8 cellular contexts compared by ENCODE assay signal in the genomic region with DNA sequence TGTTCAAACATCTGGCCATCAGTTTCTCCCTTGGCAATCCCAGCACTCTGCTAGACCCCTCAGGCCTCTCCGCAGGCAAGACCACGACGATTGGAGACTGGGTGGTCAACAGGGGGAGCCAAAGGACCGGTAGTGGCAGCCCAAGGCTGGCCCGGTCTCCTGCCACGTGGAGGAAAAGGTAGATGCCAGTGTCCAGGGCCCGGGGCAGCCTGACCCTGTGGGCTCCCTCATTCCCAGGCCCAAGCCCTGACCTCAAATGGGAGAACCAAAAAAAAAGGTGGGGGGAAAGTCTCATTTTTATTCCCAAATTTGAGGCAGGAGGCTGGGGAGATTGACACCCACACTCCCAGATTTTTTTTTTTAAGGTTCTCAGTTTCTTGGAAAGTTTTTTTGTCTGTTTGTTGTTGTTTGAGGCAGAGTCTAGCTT. TPM values are rescaled to one million over a fixed set of nuclear protein-coding genes. Genes with fewer than 3 reads are reported as not detected.
A peak's percentile ranks its signal among the peaks of the same experiment; 100 is the strongest.
DNase-seq lines count a peak whose midpoint lies in the region; ATAC-seq, FAIRE-seq and TF ChIP-seq lines count a peak whose summit lies in the region.

No MANE protein-coding gene starts in this region.

- H3K9ac ChIP-seq in keratinocyte (ENCODE audit: control insufficient read depth, extremely low read depth, insufficient read depth, low read length): peak overlapping the region; percentile 43

- H3K4me2 ChIP-seq in keratinocyte (ENCODE audit: control insufficient read depth, extremely low read depth, insufficient read depth, low read depth, low read length): no peak overlapping the region

- H2AFZ ChIP-seq in keratinocyte (ENCODE audit: control insufficient read depth, low read length): peak overlapping the region; percentile 42

- peaks cover 41% of the 10 kb centered on the region for H3K4me1 ChIP-seq in keratinocyte (ENCODE audit: control insufficient read depth, extremely low read depth, insufficient read depth, low read length)

- no peaks in the 10 kb centered on the region for H3K36me3 ChIP-seq in keratinocyte (ENCODE audit: control insufficient read depth in 2 of 2, extremely low read depth in 1 of 2, insufficient read depth in 2 of 2, low read length in 2 of 2)

- dilution Hi-C loops in keratinocyte (cut with MboI; ENCODE audit: extremely low pct_ligation_motif_present, low sequenced_read_pairs): no loop called here

- peak; percentile 5 for FAIRE-seq in keratinocyte (lab: Jason Lieb, UNC)

- no peaks in the 10 kb centered on the region for H4K20me1 ChIP-seq in keratinocyte (ENCODE audit: control insufficient read depth, extremely low read depth, insufficient read depth, low read length)

- in situ Hi-C loops in T47D (cut with HindIII; ENCODE audit: low pct_unique_long_range_greater_than_20kb, low sequenced_read_pairs): no loop called here

- peak; percentile 98 for TF ChIP-seq CTCF in AG09309 (IDR thresholded peaks at IDR 0.05; ENCODE audit: control insufficient read depth, insufficient read depth, low read depth, low read length, missing control alignments)
- peak; percentile 89 for TF ChIP-seq CTCF in WI38 (IDR thresholded peaks at IDR 0.05; ENCODE audit: low read depth, low read length)
- peak; percentile 87 to 95 (median 94) for TF ChIP-seq CTCF in keratinocyte (optimal IDR thresholded peaks at IDR 0.05 in 1 of 3, IDR thresholded peaks at IDR 0.05 in 1 of 3, conservative IDR thresholded peaks at IDR 0.05 in 1 of 3; ENCODE audit: extremely low read depth in 1 of 3, insufficient read depth in 2 of 3, low read length in 3 of 3)

- no peaks in the 10 kb centered on the region for H3K9me3 ChIP-seq in keratinocyte (ENCODE audit: control insufficient read depth, low read depth, low read length)

- H3K9me1 ChIP-seq in keratinocyte (ENCODE audit: control insufficient read depth, extremely low read depth, insufficient read depth, low read length): no peaks in the 10 kb centered on the region

- no peak for DNase-seq in AG09309 (ENCODE audit: low read depth)
- peak; percentile 78 for DNase-seq in NCI-H2196 (lab: John Stamatoyannopoulos, UW; ENCODE audit: unreplicated experiment)
- DNase-seq in T47D (ENCODE audit: low read depth in 1 of 2, low spot score in 1 of 2): peak; percentile 74 to 88
- no peak for DNase-seq in keratinocyte (ENCODE audit: low read depth, low spot score)
- peak; percentile 82 to 89 for DNase-seq in stimulated activated CD4-positive, alpha-beta T cell treated with anti-CD3 and anti-CD28 coated beads, Interleukin-2, amount 100 ng/mL, for 24 hours

- H3K4me3 ChIP-seq in AG09309 (ENCODE audit: control insufficient read depth, low read depth, low read length): no peak overlapping the region
- H3K4me3 ChIP-seq in WI38 (ENCODE audit: low read depth, low read length): no peak overlapping the region
- no peak overlapping the region for H3K4me3 ChIP-seq in keratinocyte (ENCODE audit: control insufficient read depth in 2 of 3, extremely low read depth in 1 of 3, insufficient read depth in 2 of 3, low read depth in 1 of 3, low read length in 3 of 3)

- ATAC-seq in GM19351 (IDR thresholded peaks at IDR 0.05; ENCODE audit: unreplicated experiment) (peak; percentile 59), HG02884 (IDR thresholded peaks at IDR 0.05; ENCODE audit: unreplicated experiment) (no peak)

- no peaks in the 10 kb centered on the region for H3K27me3 ChIP-seq in keratinocyte (ENCODE audit: control insufficient read depth, extremely low read depth, insufficient read depth, low read length)

- H3K27ac ChIP-seq in keratinocyte (ENCODE audit: control insufficient read depth, insufficient read depth, low read length): peak overlapping the region; percentile 34

- no peaks in the 10 kb centered on the region for H3K79me2 ChIP-seq in keratinocyte (ENCODE audit: control insufficient read depth, insufficient read depth, low read length)

RNA-seq across cellular contexts. Expression of a gene that starts 24.8 kb away (rescaled TPM):
- polyA plus RNA-seq in keratinocyte: 1,608 to 5,801 TPM (median 2,598 TPM) in 3 replicates
- 9,460 TPM for polyA plus RNA-seq in keratinocyte (2011; ENCODE audit: low read depth)
- 2,886 and 4,097 TPM in 2 replicates for polyA plus RNA-seq in keratinocyte (2011; cell fraction: cytosol; rRNA removed)
- 986 and 1,204 TPM in 2 replicates for polyA plus RNA-seq in keratinocyte (2011; cell fraction: nucleus; rRNA removed)
- polyA plus RNA-seq in keratinocyte (2012; ENCODE audit: low replicate concordance): 5,777 and 7,954 TPM in 2 replicates
- polyA minus RNA-seq in keratinocyte: 688 to 4,480 TPM (median 1,878 TPM) in 3 replicates
- 8,278 TPM for polyA minus RNA-seq in keratinocyte (2011; cell fraction: cytosol; rRNA and poly(A)+ RNA removed)
- polyA minus RNA-seq in keratinocyte (2011; cell fraction: nucleus; rRNA and poly(A)+ RNA removed): 423 and 447 TPM in 2 replicates

RNA-seq across cellular contexts. Expression of a gene that starts 29.7 kb away (rescaled TPM):
- polyA plus RNA-seq in keratinocyte: 0.20 to 0.76 TPM (median 0.24 TPM) in 3 replicates
- polyA plus RNA-seq in keratinocyte (2011; ENCODE audit: low read depth): not detected
- 0.22 and 0.74 TPM in 2 replicates for polyA plus RNA-seq in keratinocyte (2011; cell fraction: cytosol; rRNA removed)
- not detected in 2 replicates for polyA plus RNA-seq in keratinocyte (2011; cell fraction: nucleus; rRNA removed)
- polyA plus RNA-seq in keratinocyte (2012; ENCODE audit: low replicate concordance): 0.57 and 1.0 TPM in 2 replicates
- polyA minus RNA-seq in keratinocyte: not detected in 3 replicates
- not detected for polyA minus RNA-seq in keratinocyte (2011; cell fraction: cytosol; rRNA and poly(A)+ RNA removed)
- polyA minus RNA-seq in keratinocyte (2011; cell fraction: nucleus; rRNA and poly(A)+ RNA removed): not detected in 2 replicates

RNA-seq across cellular contexts. Expression of a gene that starts 34.6 kb away (rescaled TPM):
- polyA plus RNA-seq in keratinocyte: 21.4 to 40.2 TPM (median 26.7 TPM) in 3 replicates
- 10.6 TPM for polyA plus RNA-seq in keratinocyte (2011; ENCODE audit: low read depth)
- 34.4 and 39.6 TPM in 2 replicates for polyA plus RNA-seq in keratinocyte (2011; cell fraction: cytosol; rRNA removed)
- 24.4 and 25.2 TPM in 2 replicates for polyA plus RNA-seq in keratinocyte (2011; cell fraction: nucleus; rRNA removed)
- polyA plus RNA-seq in keratinocyte (2012; ENCODE audit: low replicate concordance): 26.4 and 34.9 TPM in 2 replicates
- 6.5 to 13.9 TPM (median 6.6 TPM) in 3 replicates for polyA minus RNA-seq in keratinocyte
- 12.3 TPM for polyA minus RNA-seq in keratinocyte (2011; cell fraction: cytosol; rRNA and poly(A)+ RNA removed)
- polyA minus RNA-seq in keratinocyte (2011; cell fraction: nucleus; rRNA and poly(A)+ RNA removed): 4.0 and 9.2 TPM in 2 replicates

RNA-seq across cellular contexts. Expression of a gene that starts 38.1 kb away (rescaled TPM):
- polyA plus RNA-seq in keratinocyte: 12.6 to 24.0 TPM (median 15.1 TPM) in 3 replicates
- polyA plus RNA-seq in keratinocyte (2011; ENCODE audit: low read depth): 1.9 TPM
- polyA plus RNA-seq in keratinocyte (2011; cell fraction: cytosol; rRNA removed): 10.1 and 13.0 TPM in 2 replicates
- polyA plus RNA-seq in keratinocyte (2011; cell fraction: nucleus; rRNA removed): 47.3 and 67.5 TPM in 2 replicates
- 5.7 and 8.9 TPM in 2 replicates for polyA plus RNA-seq in keratinocyte (2012; ENCODE audit: low replicate concordance)
- polyA minus RNA-seq in keratinocyte: 11.7 to 24.9 TPM (median 20.5 TPM) in 3 replicates
- polyA minus RNA-seq in keratinocyte (2011; cell fraction: cytosol; rRNA and poly(A)+ RNA removed): 8.2 TPM
- 4.5 and 6.0 TPM in 2 replicates for polyA minus RNA-seq in keratinocyte (2011; cell fraction: nucleus; rRNA and poly(A)+ RNA removed)

RNA-seq across cellular contexts. Expression of a gene that starts 50.5 kb away (rescaled TPM):
- polyA plus RNA-seq in keratinocyte: 13.1 to 31.2 TPM (median 16.0 TPM) in 3 replicates
- polyA plus RNA-seq in keratinocyte (2011; ENCODE audit: low read depth): 12.2 TPM
- 13.8 and 57.6 TPM in 2 replicates for polyA plus RNA-seq in keratinocyte (2011; cell fraction: cytosol; rRNA removed)
- polyA plus RNA-seq in keratinocyte (2011; cell fraction: nucleus; rRNA removed): 13.4 and 38.0 TPM in 2 replicates
- 11.8 and 21.1 TPM in 2 replicates for polyA plus RNA-seq in keratinocyte (2012; ENCODE audit: low replicate concordance)
- 0.92 to 3.0 TPM (median 2.2 TPM) in 3 replicates for polyA minus RNA-seq in keratinocyte
- polyA minus RNA-seq in keratinocyte (2011; cell fraction: cytosol; rRNA and poly(A)+ RNA removed): not detected
- 4.7 and 9.0 TPM in 2 replicates for polyA minus RNA-seq in keratinocyte (2011; cell fraction: nucleus; rRNA and poly(A)+ RNA removed)

Comparison
In these comparisons a context has a peak if more than half of its experiments do, and no peak if none do; other contexts are left out.
1. DNase-seq: peak in NCI-H2196 (single experiment), T47D (2 of 2) and stimulated activated CD4-positive, alpha-beta T cell treated with anti-CD3 and anti-CD28 coated beads, Interleukin-2, amount 100 ng/mL, for 24 hours (2 of 2); none in AG09309 (single experiment) and keratinocyte (single experiment).
2. Peak in every context shown above with its lines, with median percentiles within 50 percentile points of each other: CTCF ChIP-seq.